In the genomic region with DNA sequence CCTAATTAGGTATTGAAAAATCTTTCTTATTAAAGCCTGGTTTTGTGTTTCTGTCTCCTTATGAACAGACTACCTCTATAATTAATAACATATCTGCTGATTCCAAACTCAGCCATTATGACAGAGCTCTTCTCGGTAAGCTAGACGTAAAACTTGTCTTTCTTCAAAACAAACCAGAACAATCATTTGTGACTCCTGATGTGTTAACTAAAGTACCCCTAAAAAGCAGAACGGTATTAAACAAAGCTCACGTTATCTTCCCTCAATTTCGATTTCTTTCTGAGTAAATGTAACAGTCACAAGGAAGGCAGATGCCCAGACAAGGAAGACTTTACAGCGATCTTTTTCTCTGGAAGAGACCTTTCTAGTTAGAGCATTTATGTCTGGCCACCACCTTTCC, we compare ENCODE assay signal across 9 cellular contexts. TPM values are rescaled to one million over a fixed set of nuclear protein-coding genes. Genes with fewer than 3 reads are reported as not detected.
DNase-seq lines count a peak whose midpoint lies in the region; ATAC-seq and TF ChIP-seq lines count a peak whose summit lies in the region.
"Had no signal": no experiment of that assay in that cellular context is flagged by ENCODE, and none has a peak within 500 bp of the region (broad histone marks: within the 10 kb centered on the region; RNA-seq: fewer than 3 reads in every experiment).

No MANE protein-coding gene starts in this region.

- no peak for ATAC-seq in activated CD4-positive, alpha-beta T cell treated with anti-CD3 and anti-CD28 coated beads for 36 hours
- ATAC-seq in HG02970 (IDR thresholded peaks at IDR 0.05; ENCODE audit: low FRiP score, unreplicated experiment) = no peak

- POLR2A ChIA-PET in activated CD4-positive, alpha-beta T cell treated with anti-CD3 and anti-CD28 coated beads for 36 hours (lab: Charles Lee) = no interaction called here

- H3K4me3 Mint-ChIP-seq in activated CD4-positive, alpha-beta T cell treated with anti-CD3 and anti-CD28 coated beads for 36 hours = peak overlapping the region; percentile 41

- H3K36me3 Mint-ChIP-seq in activated CD4-positive, alpha-beta T cell treated with anti-CD3 and anti-CD28 coated beads for 36 hours (ENCODE audit: low read depth) = no peaks in the 10 kb centered on the region
- H3K36me3 Mint-ChIP-seq: CD4-positive, CD25-positive, alpha-beta regulatory T cell had no signal

- DNase-seq in activated CD4-positive, alpha-beta T cell treated with anti-CD3 and anti-CD28 coated beads for 36 hours = no peak
- DNase-seq in activated CD4-positive, alpha-beta T cell treated with anti-CD3 and anti-CD28 coated beads for 48 hours = no peak
- DNase-seq in adipocyte (ENCODE audit: low read depth) (peak; percentile 58), kidney epithelial cell (ENCODE audit: low read depth) (no peak), testis (no peak), HT-29 (ENCODE audit: low spot score) (no peak), GM19238 (ENCODE audit: insufficient read length, low spot score) (no peak)

- H3K9me3 ChIP-seq in adipocyte (ENCODE audit: control insufficient read depth, low read length) = no peaks in the 10 kb centered on the region
- H3K9me3 ChIP-seq in testis = no peaks in the 10 kb centered on the region

- H3K9ac ChIP-seq in adipocyte (ENCODE audit: low read length) = peak overlapping the region; percentile 79

- no peaks in the 10 kb centered on the region for H3K9me3 Mint-ChIP-seq in activated CD4-positive, alpha-beta T cell treated with anti-CD3 and anti-CD28 coated beads for 36 hours (ENCODE audit: low read depth)
- H3K9me3 Mint-ChIP-seq: CD4-positive, CD25-positive, alpha-beta regulatory T cell had no signal

- H3K4me1 ChIP-seq in adipocyte (ENCODE audit: control insufficient read depth, insufficient read depth, low read length) (peaks cover 27% of the 10 kb centered on the region), testis (peaks cover 8% of the 10 kb centered on the region)

- CTCF ChIA-PET in activated CD4-positive, alpha-beta T cell treated with anti-CD3 and anti-CD28 coated beads for 36 hours (lab: Charles Lee) = interaction anchor here (0.6 to 1.3 kb wide), 5 partner anchors 16 to 1616 kb away, joined by 3 read pairs; no protein-coding TSS in a partner anchor

- intact Hi-C loops in activated CD4-positive, alpha-beta T cell treated with anti-CD3 and anti-CD28 coated beads for 36 hours (cut with DNase I, micrococcal nuclease) = loop anchor here in 1 of 2 experiments (2.0 to 5.0 kb wide), 2 partner anchors 181 to 1617 kb away; no protein-coding TSS in a partner anchor
- intact Hi-C loops in testis (cut with DNase I; ENCODE audit: low total_unique reads) = no loop called here

- TF ChIP-seq CTCF in kidney epithelial cell (IDR thresholded peaks at IDR 0.05; ENCODE audit: insufficient read depth, low read length, poor library complexity, severe bottlenecking) (no peak), testis (IDR thresholded peaks at IDR 0.05) (no peak)

- peak overlapping the region; percentile 56 to 79 for H3K27ac ChIP-seq in testis

- H3K27ac Mint-ChIP-seq in activated CD4-positive, alpha-beta T cell treated with anti-CD3 and anti-CD28 coated beads for 36 hours = no peak overlapping the region
- H3K27ac Mint-ChIP-seq: CD4-positive, CD25-positive, alpha-beta regulatory T cell had no signal

- peaks cover 20% of the 10 kb centered on the region for H3K27me3 Mint-ChIP-seq in activated CD4-positive, alpha-beta T cell treated with anti-CD3 and anti-CD28 coated beads for 36 hours

- 6 to 11% methylated on average over 6 of the region's 6 CpGs for WGBS in testis, 2 donors

- H3K27me3 ChIP-seq in adipocyte (replicated peaks; ENCODE audit: control insufficient read depth, insufficient read depth, low read length) (no peaks in the 10 kb centered on the region), kidney epithelial cell (ENCODE audit: control insufficient read depth, insufficient read depth, low read length) (no peaks in the 10 kb centered on the region), testis (no peaks in the 10 kb centered on the region)

- peaks cover 3% of the 10 kb centered on the region for H3K4me1 Mint-ChIP-seq in activated CD4-positive, alpha-beta T cell treated with anti-CD3 and anti-CD28 coated beads for 36 hours

- H3K36me3 ChIP-seq in adipocyte (ENCODE audit: control insufficient read depth, insufficient read depth, low read length, severe bottlenecking) = peaks cover 3% of the 10 kb centered on the region
- H3K36me3 ChIP-seq in kidney epithelial cell (ENCODE audit: control insufficient read depth, insufficient read depth, low read length) = no peaks in the 10 kb centered on the region
- no peaks in the 10 kb centered on the region for H3K36me3 ChIP-seq in testis (ENCODE audit: low read depth, missing control alignments)

- H3K4me3 ChIP-seq in adipocyte (ENCODE audit: low read length) (peak overlapping the region; percentile 84), kidney epithelial cell (ENCODE audit: low read depth, low read length) (peak overlapping the region; percentile 81), testis (peak overlapping the region; percentile 57 to 70)

- no peak for TF ChIP-seq POLR2A in testis (IDR thresholded peaks at IDR 0.05)

RNA-seq across cellular contexts. Expression of a gene that starts 1.8 kb away (rescaled TPM):
- total RNA-seq in activated CD4-positive, alpha-beta T cell treated with anti-CD3 and anti-CD28 coated beads for 36 hours = under 1 TPM in 1 of 2 experiments, not detected in 1; 0.04 TPM
- total RNA-seq in kidney epithelial cell (4.0 and 4.7 TPM in 2 replicates), testis (1 to 10 TPM; 3.4 to 5.4 TPM)
- 12.8 TPM for polyA plus RNA-seq in testis (ENCODE audit: insufficient read depth, low read depth, low replicate concordance)
- not detected in 2 replicates for total RNA-seq in HT-29 (2014; rRNA removed; shearing (Covaris generic))
